Comparison of ENCODE assay signal across 36 cellular contexts in genomic region chr5:51566940-51567339, GRCh38.
"Had no signal": no experiment of that assay in that cellular context is flagged by ENCODE, and none has a peak within 500 bp of the region (broad histone marks: within the 10 kb centered on the region; RNA-seq: fewer than 3 reads in every experiment).

No MANE protein-coding gene starts in this region.

- H3K36me3 Mint-ChIP-seq: activated CD8-positive, alpha-beta memory T cell treated with anti-CD3 and anti-CD28 coated beads, Interleukin-2, amount 10 ng/mL, durations not matched to agents 7 days and 5 days; activated naive CD4-positive, alpha-beta T cell treated with anti-CD3 and anti-CD28 coated beads, Interleukin-2, amount 10 ng/mL, durations not matched to agents 7 days and 5 days; activated naive CD4-positive, alpha-beta T cell treated with anti-CD3 and anti-CD28 coated beads, Interleukin-2, amount 50 U/mL, for 24 hours; activated naive CD8-positive, alpha-beta T cell had no signal

- H3K4me1 Mint-ChIP-seq: activated B cell treated with CpG ODN at 0.5 μM for 24 hours; activated CD4-positive, alpha-beta memory T cell treated with anti-CD3 and anti-CD28 coated beads, Interleukin-2, amount 10 ng/mL, durations not matched to agents 7 days and 5 days; activated CD4-positive, alpha-beta T cell treated with anti-CD3 and anti-CD28 coated beads, Interleukin-2, amount 10 ng/mL, durations not matched to agents 24 days and 14 days; activated CD8-positive, alpha-beta memory T cell treated with anti-CD3 and anti-CD28 coated beads, Interleukin-2, amount 10 ng/mL, durations not matched to agents 7 days and 5 days; activated naive CD4-positive, alpha-beta T cell treated with anti-CD3 and anti-CD28 coated beads, Interleukin-2, amount 10 ng/mL, durations not matched to agents 7 days and 5 days; activated naive CD4-positive, alpha-beta T cell treated with anti-CD3 and anti-CD28 coated beads, Interleukin-2, amount 50 U/mL, for 24 hours; central memory CD8-positive, alpha-beta T cell had no signal

- H3K4me1 ChIP-seq: adrenal gland, body of pancreas, breast epithelium had no signal

- DNase-seq: activated B cell treated with CpG ODN at 0.5 μM for 24 hours; activated CD4-positive, alpha-beta memory T cell treated with anti-CD3 and anti-CD28 coated beads, Interleukin-2, amount 10 ng/mL, durations not matched to agents 7 days and 5 days; activated CD4-positive, alpha-beta T cell treated with anti-CD3 and anti-CD28 coated beads for 4 hours; activated CD4-positive, alpha-beta T cell treated with anti-CD3 and anti-CD28 coated beads, Interleukin-2, amount 10 ng/mL, durations not matched to agents 24 days and 14 days; activated CD4-positive, alpha-beta T cell treated with anti-CD3 and anti-CD28 coated beads, Interleukin-2, amount 50 U/mL, for 1 hour; activated CD4-positive, alpha-beta T cell treated with anti-CD3 and anti-CD28 coated beads, Interleukin-2, amount 50 U/mL, for 4 hours; activated CD4-positive, CD25-positive, alpha-beta regulatory T cell treated with anti-CD3 and anti-CD28 coated beads, Interleukin-2, amount 50 U/mL, for 72 hours; activated CD8-positive, alpha-beta memory T cell treated with anti-CD3 and anti-CD28 coated beads for 24 hours; activated CD8-positive, alpha-beta memory T cell treated with anti-CD3 and anti-CD28 coated beads, Interleukin-2, amount 10 ng/mL, durations not matched to agents 7 days and 5 days; activated CD8-positive, alpha-beta memory T cell treated with anti-CD3 and anti-CD28 coated beads, Interleukin-2, amount 50 U/mL, for 48 hours; activated CD8-positive, alpha-beta T cell treated with anti-CD3 and anti-CD28 coated beads, Interleukin-2, amount 10 ng/mL, durations not matched to agents 7 days and 5 days; activated effector memory CD4-positive, alpha-beta T cell treated with Interleukin-2 at 50 U/mL for 16 hours; activated gamma-delta T cell; activated naive CD4-positive, alpha-beta T cell treated with anti-CD3 and anti-CD28 coated beads, Interleukin-2, amount 10 ng/mL, durations not matched to agents 7 days and 5 days; activated naive CD4-positive, alpha-beta T cell treated with Interleukin-2 at 50 U/mL for 16 hours; activated T-cell treated with anti-CD3 and anti-CD28 coated beads, Interleukin-2, amount 50 U/mL, for 24 hours; activated T-cell treated with anti-CD3 and anti-CD28 coated beads, Interleukin-2, amount 50 U/mL, for 48 hours; adrenal gland; amniotic stem cell; aorta; body of pancreas; brain microvascular endothelial cell; caudate nucleus; cerebellar nuclear complex; T-helper 1 cell; T-helper 2 cell; T-helper 9 cell had no signal

- H3K9me3 ChIP-seq: adrenal gland, body of pancreas, breast epithelium had no signal

- H3K4me3 ChIP-seq: adrenal gland, body of pancreas, breast epithelium, cardiac muscle cell had no signal

- H3K36me3 ChIP-seq: adrenal gland, brain microvascular endothelial cell, breast epithelium, cardiac muscle cell had no signal

- H3K27ac Mint-ChIP-seq: activated B cell treated with CpG ODN at 0.5 μM for 24 hours; activated CD4-positive, alpha-beta memory T cell treated with anti-CD3 and anti-CD28 coated beads, Interleukin-2, amount 10 ng/mL, durations not matched to agents 7 days and 5 days; activated CD4-positive, alpha-beta T cell treated with anti-CD3 and anti-CD28 coated beads, Interleukin-2, amount 10 ng/mL, durations not matched to agents 24 days and 14 days; activated CD8-positive, alpha-beta memory T cell treated with anti-CD3 and anti-CD28 coated beads, Interleukin-2, amount 10 ng/mL, durations not matched to agents 7 days and 5 days; activated CD8-positive, alpha-beta T cell treated with anti-CD3 and anti-CD28 coated beads, Interleukin-2, amount 10 ng/mL, durations not matched to agents 7 days and 5 days; activated naive CD4-positive, alpha-beta T cell treated with anti-CD3 and anti-CD28 coated beads, Interleukin-2, amount 10 ng/mL, durations not matched to agents 7 days and 5 days; activated naive CD4-positive, alpha-beta T cell treated with anti-CD3 and anti-CD28 coated beads, Interleukin-2, amount 50 U/mL, for 24 hours; activated naive CD8-positive, alpha-beta T cell; activated T-cell treated with anti-CD3 and anti-CD28 coated beads, Interleukin-2, amount 50 U/mL, for 24 hours; activated T-helper 2 cell treated with anti-CD3 and anti-CD28 coated beads, Interferon-gamma antibody, Interleukin-2, Interleukin-4, amounts not matched to agents 10 μg/mL and 5 μg/mL and 100 μg/mL, durations not matched to agents 14 hours and 24 hours and 36 hours; T-helper 1 cell treated with Interleukin-12 subunit alpha and Interleukin-12 subunit beta and Interleukin-4 antibody, amounts not matched to agents 30 μg/mL and 1 μg/mL, for 36 hours; T-helper 2 cell treated with Interferon-gamma antibody and Interleukin-4, amounts not matched to agents 5 μg/mL and 100 μg/mL, for 36 hours had no signal

- H3K4me3 Mint-ChIP-seq: activated B cell treated with CpG ODN at 0.5 μM for 24 hours; activated CD4-positive, alpha-beta memory T cell treated with anti-CD3 and anti-CD28 coated beads, Interleukin-2, amount 10 ng/mL, durations not matched to agents 7 days and 5 days; activated CD4-positive, alpha-beta T cell treated with anti-CD3 and anti-CD28 coated beads, Interleukin-2, amount 10 ng/mL, durations not matched to agents 24 days and 14 days; activated CD8-positive, alpha-beta memory T cell treated with anti-CD3 and anti-CD28 coated beads, Interleukin-2, amount 10 ng/mL, durations not matched to agents 7 days and 5 days; activated CD8-positive, alpha-beta T cell treated with anti-CD3 and anti-CD28 coated beads, Interleukin-2, amount 10 ng/mL, durations not matched to agents 7 days and 5 days; activated naive CD4-positive, alpha-beta T cell treated with anti-CD3 and anti-CD28 coated beads, Interleukin-2, amount 10 ng/mL, durations not matched to agents 7 days and 5 days; activated naive CD4-positive, alpha-beta T cell treated with anti-CD3 and anti-CD28 coated beads, Interleukin-2, amount 50 U/mL, for 24 hours; activated naive CD8-positive, alpha-beta T cell; activated T-cell treated with anti-CD3 and anti-CD28 coated beads, Interleukin-2, amount 50 U/mL, for 24 hours; central memory CD8-positive, alpha-beta T cell; T-helper 1 cell treated with Interleukin-12 subunit alpha and Interleukin-12 subunit beta and Interleukin-4 antibody, amounts not matched to agents 30 μg/mL and 1 μg/mL, for 36 hours; T-helper 2 cell treated with Interferon-gamma antibody and Interleukin-4, amounts not matched to agents 5 μg/mL and 100 μg/mL, for 36 hours had no signal

- H3K9me3 Mint-ChIP-seq: activated B cell treated with CpG ODN at 0.5 μM for 24 hours; activated CD4-positive, alpha-beta T cell treated with anti-CD3 and anti-CD28 coated beads, Interleukin-2, amount 10 ng/mL, durations not matched to agents 24 days and 14 days; activated naive CD4-positive, alpha-beta T cell treated with anti-CD3 and anti-CD28 coated beads, Interleukin-2, amount 10 ng/mL, durations not matched to agents 7 days and 5 days; activated naive CD4-positive, alpha-beta T cell treated with anti-CD3 and anti-CD28 coated beads, Interleukin-2, amount 50 U/mL, for 24 hours; activated T-cell treated with anti-CD3 and anti-CD28 coated beads, Interleukin-2, amount 50 U/mL, for 24 hours; activated T-helper 2 cell treated with anti-CD3 and anti-CD28 coated beads, Interferon-gamma antibody, Interleukin-2, Interleukin-4, amounts not matched to agents 10 μg/mL and 5 μg/mL and 100 μg/mL, durations not matched to agents 14 hours and 24 hours and 36 hours; T-helper 1 cell treated with Interleukin-12 subunit alpha and Interleukin-12 subunit beta and Interleukin-4 antibody, amounts not matched to agents 30 μg/mL and 1 μg/mL, for 36 hours; T-helper 2 cell treated with Interferon-gamma antibody and Interleukin-4, amounts not matched to agents 5 μg/mL and 100 μg/mL, for 36 hours had no signal

- H3K27me3 Mint-ChIP-seq: activated B cell treated with CpG ODN at 0.5 μM for 24 hours; activated CD4-positive, alpha-beta memory T cell treated with anti-CD3 and anti-CD28 coated beads, Interleukin-2, amount 10 ng/mL, durations not matched to agents 7 days and 5 days; activated CD4-positive, alpha-beta T cell treated with anti-CD3 and anti-CD28 coated beads, Interleukin-2, amount 10 ng/mL, durations not matched to agents 24 days and 14 days; activated CD8-positive, alpha-beta memory T cell treated with anti-CD3 and anti-CD28 coated beads, Interleukin-2, amount 10 ng/mL, durations not matched to agents 7 days and 5 days; activated naive CD4-positive, alpha-beta T cell treated with anti-CD3 and anti-CD28 coated beads, Interleukin-2, amount 10 ng/mL, durations not matched to agents 7 days and 5 days; activated naive CD4-positive, alpha-beta T cell treated with anti-CD3 and anti-CD28 coated beads, Interleukin-2, amount 50 U/mL, for 24 hours; activated naive CD8-positive, alpha-beta T cell; activated T-cell treated with anti-CD3 and anti-CD28 coated beads, Interleukin-2, amount 50 U/mL, for 24 hours; central memory CD8-positive, alpha-beta T cell had no signal

- H3K27ac ChIP-seq: adrenal gland, body of pancreas, brain microvascular endothelial cell, breast epithelium, cardiac muscle cell, VCaP had no signal

- ATAC-seq: activated CD8-positive, alpha-beta memory T cell treated with anti-CD3 and anti-CD28 coated beads, Interleukin-2, amount 10 ng/mL, durations not matched to agents 7 days and 5 days; activated CD8-positive, alpha-beta T cell treated with anti-CD3 and anti-CD28 coated beads, Interleukin-2, amount 10 ng/mL, durations not matched to agents 7 days and 5 days; body of pancreas had no signal

- H3K27me3 ChIP-seq: adrenal gland, body of pancreas, brain microvascular endothelial cell, breast epithelium had no signal
